17 cellular contexts compared by ENCODE assay signal in genomic region chr1:221089803-221090202, GRCh38.
"Had no signal": no experiment of that assay in that cellular context is flagged by ENCODE, and none has a peak within 500 bp of the region (broad histone marks: within the 10 kb centered on the region; RNA-seq: fewer than 3 reads in every experiment).

No MANE protein-coding gene starts in this region.

- DNase-seq: activated CD4-positive, alpha-beta T cell treated with anti-CD3 and anti-CD28 coated beads, Interleukin-2, amount 10 ng/mL, durations not matched to agents 24 days and 14 days; activated CD4-positive, CD25-positive, alpha-beta regulatory T cell; activated CD8-positive, alpha-beta memory T cell treated with anti-CD3 and anti-CD28 coated beads, Interleukin-2, amount 50 U/mL, for 48 hours; activated naive CD4-positive, alpha-beta T cell; activated naive CD8-positive, alpha-beta T cell treated with anti-CD3 and anti-CD28 coated beads, Interleukin-2, amount 10 ng/mL, durations not matched to agents 7 days and 5 days; activated T-cell treated with anti-CD3 and anti-CD28 coated beads, Interleukin-2, amount 50 U/mL, for 72 hours; aorta; naive thymus-derived CD4-positive, alpha-beta T cell; posterior cingulate gyrus; stimulated activated CD4-positive, alpha-beta T cell treated with anti-CD3 and anti-CD28 coated beads, Interleukin-4, amount 100 ng/mL, for 4 hours; stimulated activated CD8-positive, alpha-beta memory T cell treated with anti-CD3 and anti-CD28 coated beads, Interleukin-4, amount 100 ng/mL, for 48 hours; stimulated activated naive CD4-positive, alpha-beta T cell treated with Interleukin-2 at 50 U/mL for 16 hours; substantia nigra had no signal

- H3K27ac ChIP-seq: skin epidermis, tibial nerve had no signal

- H3K4me3 ChIP-seq: skin epidermis, tibial nerve had no signal

- FAIRE-seq: islet of Langerhans had no signal

- ATAC-seq: activated T-cell treated with anti-CD3 and anti-CD28 coated beads, Interleukin-2, amount 50 U/mL, for 72 hours; left lobe of liver; naive thymus-derived CD4-positive, alpha-beta T cell had no signal

- H3K27me3 ChIP-seq: tibial nerve had no signal

- H3K9me3 ChIP-seq: tibial nerve had no signal

- H3K36me3 ChIP-seq: tibial nerve had no signal
